In genomic region chr14:63438065-63438757, GRCh38 we compare ENCODE assay signal across 8 cellular contexts.
DNase-seq lines count a peak whose midpoint lies in the region; ATAC-seq and TF ChIP-seq lines count a peak whose summit lies in the region.

No MANE protein-coding gene starts in this region.

- H3K4me3 Mint-ChIP-seq in immature natural killer cell = peak overlapping the region; percentile 38 to 67 (median 55)

- peak overlapping the region; percentile 10 to 84 (median 74) for H3K27ac Mint-ChIP-seq in immature natural killer cell

- H3K27me3 Mint-ChIP-seq in immature natural killer cell (ENCODE audit: low read depth in 3 of 3) = peaks cover 0 to 1% (median 0%) of the 10 kb centered on the region in 3 donors

- peak in 8 of 14 donors; percentile 6 to 83 (median 30) for DNase-seq in C1 segment of cervical spinal cord (lab: John Stamatoyannopoulos, UW)
- DNase-seq in GM20000 (ENCODE audit: low spot score) = peak; percentile 23
- peak; percentile 96 for DNase-seq in NCI-H69 (lab: John Stamatoyannopoulos, UW)
- DNase-seq in astrocyte of the cerebellum (ENCODE audit: low read depth) = peak; percentile 95
- DNase-seq in immature natural killer cell = peak; percentile 20 to 28 (median 20)
- DNase-seq in stimulated activated CD4-positive, alpha-beta T cell treated with anti-CD3 and anti-CD28 coated beads, Interleukin-1b, Interleukin-23, amount 100 ng/mL, for 48 hours = peak; percentile 1

- peak overlapping the region; percentile 28 for H3K4me3 ChIP-seq in astrocyte of the cerebellum (ENCODE audit: low read depth, low read length)

- no peak for TF ChIP-seq CTCF in GM20000 (IDR thresholded peaks at IDR 0.05; ENCODE audit: extremely low read depth, missing control alignments)
- peak; percentile 31 for TF ChIP-seq CTCF in astrocyte of the cerebellum (IDR thresholded peaks at IDR 0.05; ENCODE audit: low read depth, low read length, missing control alignments)

- peaks cover 67 to 85% of the 10 kb centered on the region in 2 donors for H3K4me1 Mint-ChIP-seq in immature natural killer cell

- in situ Hi-C loops in astrocyte of the cerebellum (cut with HindIII; ENCODE audit: low sequenced_read_pairs) = no loop called here

- no peaks in the 10 kb centered on the region for H3K36me3 Mint-ChIP-seq in immature natural killer cell

- H3K9me3 Mint-ChIP-seq in immature natural killer cell = no peaks in the 10 kb centered on the region

- ATAC-seq in GM19452 (IDR thresholded peaks at IDR 0.05; ENCODE audit: unreplicated experiment) (no peak), HG03460 (IDR thresholded peaks at IDR 0.05; ENCODE audit: unreplicated experiment) (no peak)

Comparison
In these comparisons a context has a peak if more than half of its experiments do, and no peak if none do; other contexts are left out.
1. DNase-seq: peak in every context shown above with its lines; median percentile 96 in NCI-H69; 95 in astrocyte of the cerebellum; 30 in C1 segment of cervical spinal cord; 23 in GM20000; 20 in immature natural killer cell; 1 in stimulated activated CD4-positive, alpha-beta T cell treated with anti-CD3 and anti-CD28 coated beads, Interleukin-1b, Interleukin-23, amount 100 ng/mL, for 48 hours.